Comparison of ENCODE assay signal across 11 cellular contexts in genomic region chr19:6769006-6769637, GRCh38. TPM values are rescaled to one million over a fixed set of nuclear protein-coding genes. Genes with fewer than 3 reads are reported as not detected.
DNase-seq lines count a peak whose midpoint lies in the region.
"Had no signal": no experiment of that assay in that cellular context is flagged by ENCODE, and none has a peak within 500 bp of the region (broad histone marks: within the 10 kb centered on the region; RNA-seq: fewer than 3 reads in every experiment).

No MANE protein-coding gene starts in this region.

- H2AFZ ChIP-seq in GM23248 = no peak overlapping the region

- no peak overlapping the region for H3K27ac ChIP-seq in GM23248
- H3K27ac ChIP-seq: thoracic aorta had no signal

- WGBS in GM23248 (ENCODE audit: low coverage in 1 of 2, low lambda C conversion rate in 2 of 2, missing lambda C conversion rate in 2 of 2), 2 experiments = 54 to 55% methylated on average over 11 of the region's 11 CpGs

- no peaks in the 10 kb centered on the region for H3K9me3 ChIP-seq in GM23248 (ENCODE audit: low read depth)
- H3K9me3 ChIP-seq: MG63, thoracic aorta had no signal

- no peaks in the 10 kb centered on the region for H3F3A ChIP-seq in GM23248 (ENCODE audit: insufficient read depth)

- peak; percentile 55 for DNase-seq in AG20443 (ENCODE audit: low spot score)
- DNase-seq in GM23248 = peak; percentile 37
- peak; percentile 31 for DNase-seq in UCSD-AML1 (lab: John Stamatoyannopoulos, UW; ENCODE audit: unreplicated experiment)
- DNase-seq in islet precursor cell = peak; percentile 64
- no peak for DNase-seq in NCI-H526 treated with DMSO at 0.1 percent for 48 hours (lab: John Stamatoyannopoulos, UW)
- DNase-seq in KG1 (lab: John Stamatoyannopoulos, UW) = no peak
- DNase-seq in RPMI8226 = no peak
- no peak for DNase-seq in NCI-H524 (lab: John Stamatoyannopoulos, UW)
- DNase-seq: activated naive CD4-positive, alpha-beta T cell; MG63 had no signal

- no peak overlapping the region for H3K4me3 ChIP-seq in GM23248
- H3K4me3 ChIP-seq: MG63, thoracic aorta had no signal

- H3K36me3 ChIP-seq in GM23248 (ENCODE audit: low read depth) = no peaks in the 10 kb centered on the region
- H3K36me3 ChIP-seq: MG63, thoracic aorta had no signal

- H3K27me3 ChIP-seq in GM23248 (replicated peaks; ENCODE audit: insufficient read depth) = peaks cover 15% of the 10 kb centered on the region
- H3K27me3 ChIP-seq: MG63 had no signal

- no peaks in the 10 kb centered on the region for H3K9me2 ChIP-seq in GM23248 (ENCODE audit: insufficient read depth)

- H3K4me1 ChIP-seq in GM23248 (ENCODE audit: insufficient read depth) = no peaks in the 10 kb centered on the region

- H4K20me1 ChIP-seq in GM23248 (ENCODE audit: insufficient read depth) = no peaks in the 10 kb centered on the region

- in situ Hi-C loops in GM23248 (cut with MboI) = no loop called here

- H3K79me2 ChIP-seq in GM23248 (ENCODE audit: insufficient read depth) = no peaks in the 10 kb centered on the region

- H3K4me2 ChIP-seq in GM23248 (ENCODE audit: unreplicated experiment) = no peak overlapping the region

- no peak overlapping the region for H3K9ac ChIP-seq in GM23248

RNA-seq across cellular contexts. Expression of gene SH2D3A, which starts 1.9 kb away (rescaled TPM):
- not detected in 2 replicates for total RNA-seq in GM23248 (2014; rRNA removed; shearing (Covaris generic))
- 0.18 TPM in 1 of 2 replicates, not detected in the other for polyA plus RNA-seq in GM23248 (2016; fragmentation: Nextera tagmentation; extraction: Ambion mirVana)

RNA-seq across cellular contexts. Expression of gene VAV1, which starts 3.4 kb away (rescaled TPM):
- not detected in 2 replicates for total RNA-seq in GM23248 (2014; rRNA removed; shearing (Covaris generic))
- polyA plus RNA-seq in GM23248 (2016; fragmentation: Nextera tagmentation; extraction: Ambion mirVana) = not detected in 2 replicates

RNA-seq across cellular contexts. Expression of gene TRIP10, which starts 29.6 kb away (rescaled TPM):
- 48.0 and 68.2 TPM in 2 replicates for total RNA-seq in GM23248 (2014; rRNA removed; shearing (Covaris generic))
- 48.9 and 50.1 TPM in 2 replicates for polyA plus RNA-seq in GM23248 (2016; fragmentation: Nextera tagmentation; extraction: Ambion mirVana)

RNA-seq across cellular contexts. Expression of gene GPR108, which starts 31.7 kb away (rescaled TPM):
- 75.7 and 77.3 TPM in 2 replicates for total RNA-seq in GM23248 (2014; rRNA removed; shearing (Covaris generic))
- 78.8 and 83.5 TPM in 2 replicates for polyA plus RNA-seq in GM23248 (2016; fragmentation: Nextera tagmentation; extraction: Ambion mirVana)

RNA-seq across cellular contexts. Expression of gene C3, which starts 48.7 kb away (rescaled TPM):
- total RNA-seq in GM23248 (2014; rRNA removed; shearing (Covaris generic)) = 3.1 and 5.6 TPM in 2 replicates
- polyA plus RNA-seq in GM23248 (2016; fragmentation: Nextera tagmentation; extraction: Ambion mirVana) = 3.5 and 4.8 TPM in 2 replicates

Comparison
In these comparisons a context has a peak if more than half of its experiments do, and no peak if none do; other contexts are left out.
1. DNase-seq: peak in AG20443 (single experiment), GM23248 (single experiment), UCSD-AML1 (single experiment) and islet precursor cell (single experiment); none in NCI-H526 treated with DMSO at 0.1 percent for 48 hours (single experiment), KG1 (single experiment), RPMI8226 (single experiment) and NCI-H524 (0 of 2).